In the genomic region with DNA sequence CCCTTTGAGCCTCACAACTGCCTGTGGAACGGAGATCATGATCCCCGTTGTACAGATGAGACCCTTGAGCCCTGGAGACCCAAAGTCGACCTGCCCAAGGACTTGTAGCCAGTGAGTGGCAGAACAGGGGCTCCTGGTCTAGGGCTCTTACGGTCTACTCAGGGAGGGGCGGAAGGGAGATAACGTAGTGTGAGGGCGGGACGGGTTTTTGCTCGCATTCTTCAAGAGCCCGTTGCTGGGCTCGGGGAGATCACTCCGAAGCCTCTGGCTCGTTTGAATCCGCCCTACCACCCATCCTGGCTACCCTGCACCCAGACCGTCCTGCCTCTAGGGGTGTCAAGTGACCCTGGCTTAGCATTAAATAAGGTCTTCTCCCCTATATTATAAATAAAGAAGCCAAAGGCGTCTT, we compare ENCODE assay signal across 1 cellular context.
TF ChIP-seq lines count a peak whose summit lies in the region.

No MANE protein-coding gene starts in this region.

TF ChIP-seq in SK-N-SH, 30 proteins besides CTCF, POLR2A, EP300 and RAD21 (continued from another document):
- no peak for TF ChIP-seq MXI1 (IDR thresholded peaks at IDR 0.05; ENCODE audit: low read depth, low read length)
- TF ChIP-seq USF1 (IDR thresholded peaks at IDR 0.05; ENCODE audit: borderline replicate concordance, low read depth): no peak
- TF ChIP-seq TEAD4 (IDR thresholded peaks at IDR 0.05; ENCODE audit: borderline replicate concordance, insufficient read depth): no peak
- TF ChIP-seq, protein P1, sequence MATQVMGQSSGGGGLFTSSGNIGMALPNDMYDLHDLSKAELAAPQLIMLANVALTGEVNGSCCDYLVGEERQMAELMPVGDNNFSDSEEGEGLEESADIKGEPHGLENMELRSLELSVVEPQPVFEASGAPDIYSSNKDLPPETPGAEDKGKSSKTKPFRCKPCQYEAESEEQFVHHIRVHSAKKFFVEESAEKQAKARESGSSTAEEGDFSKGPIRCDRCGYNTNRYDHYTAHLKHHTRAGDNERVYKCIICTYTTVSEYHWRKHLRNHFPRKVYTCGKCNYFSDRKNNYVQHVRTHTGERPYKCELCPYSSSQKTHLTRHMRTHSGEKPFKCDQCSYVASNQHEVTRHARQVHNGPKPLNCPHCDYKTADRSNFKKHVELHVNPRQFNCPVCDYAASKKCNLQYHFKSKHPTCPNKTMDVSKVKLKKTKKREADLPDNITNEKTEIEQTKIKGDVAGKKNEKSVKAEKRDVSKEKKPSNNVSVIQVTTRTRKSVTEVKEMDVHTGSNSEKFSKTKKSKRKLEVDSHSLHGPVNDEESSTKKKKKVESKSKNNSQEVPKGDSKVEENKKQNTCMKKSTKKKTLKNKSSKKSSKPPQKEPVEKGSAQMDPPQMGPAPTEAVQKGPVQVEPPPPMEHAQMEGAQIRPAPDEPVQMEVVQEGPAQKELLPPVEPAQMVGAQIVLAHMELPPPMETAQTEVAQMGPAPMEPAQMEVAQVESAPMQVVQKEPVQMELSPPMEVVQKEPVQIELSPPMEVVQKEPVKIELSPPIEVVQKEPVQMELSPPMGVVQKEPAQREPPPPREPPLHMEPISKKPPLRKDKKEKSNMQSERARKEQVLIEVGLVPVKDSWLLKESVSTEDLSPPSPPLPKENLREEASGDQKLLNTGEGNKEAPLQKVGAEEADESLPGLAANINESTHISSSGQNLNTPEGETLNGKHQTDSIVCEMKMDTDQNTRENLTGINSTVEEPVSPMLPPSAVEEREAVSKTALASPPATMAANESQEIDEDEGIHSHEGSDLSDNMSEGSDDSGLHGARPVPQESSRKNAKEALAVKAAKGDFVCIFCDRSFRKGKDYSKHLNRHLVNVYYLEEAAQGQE (IDR thresholded peaks at IDR 0.05; ENCODE audit: low read depth, low read length): no peak
- TF ChIP-seq CHD2 (IDR thresholded peaks at IDR 0.05; ENCODE audit: low read length, partially characterized antibody): no peak
